In the genomic region with DNA sequence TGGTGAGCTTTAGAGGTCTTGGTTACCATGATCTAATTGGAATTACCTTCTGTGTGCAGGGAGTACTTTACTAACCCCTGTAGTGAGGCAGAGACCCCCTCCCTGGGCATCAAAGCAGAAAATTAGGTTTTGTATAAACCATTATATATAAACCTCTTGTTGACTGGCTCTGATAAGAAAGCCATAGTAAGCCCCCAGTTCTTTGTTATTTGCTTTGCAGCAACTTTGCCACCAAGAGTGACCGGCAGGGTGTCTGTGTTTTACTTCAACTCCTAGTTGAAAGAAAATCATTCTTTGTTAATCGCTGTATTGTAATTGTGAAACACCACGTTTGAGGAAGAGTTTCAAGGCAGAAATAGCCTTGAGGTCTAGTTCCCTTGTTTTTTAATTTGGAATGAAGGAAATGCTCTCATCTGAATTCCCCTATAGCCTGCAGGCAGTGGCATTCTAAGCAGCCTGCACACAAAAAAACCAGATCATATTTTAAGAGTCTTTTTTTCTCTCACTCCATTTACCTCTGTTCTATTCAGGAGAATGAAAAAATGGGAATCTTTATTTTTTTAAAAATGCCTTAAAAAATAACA, we compare ENCODE assay signal across 28 cellular contexts.
A peak's percentile ranks its signal among the peaks of the same experiment; 100 is the strongest.
DNase-seq lines count a peak whose midpoint lies in the region; ATAC-seq and TF ChIP-seq lines count a peak whose summit lies in the region.
"Had no signal": no experiment of that assay in that cellular context is flagged by ENCODE, and none has a peak within 500 bp of the region (broad histone marks: within the 10 kb centered on the region; RNA-seq: fewer than 3 reads in every experiment).

No MANE protein-coding gene starts in this region.

- peaks cover 4% of the 10 kb centered on the region for H3K27me3 Mint-ChIP-seq in endodermal cell (ENCODE audit: insufficient read depth)
- no peaks in the 10 kb centered on the region for H3K27me3 Mint-ChIP-seq in CD8-positive, alpha-beta memory T cell
- H3K27me3 Mint-ChIP-seq: activated naive CD4-positive, alpha-beta T cell treated with anti-CD3 and anti-CD28 coated beads, Interleukin-2, amount 10 ng/mL, durations not matched to agents 7 days and 5 days had no signal

- no peaks in the 10 kb centered on the region for H3K36me3 ChIP-seq in HUES64 (ENCODE audit: insufficient read depth, low read length)
- H3K36me3 ChIP-seq in endodermal cell (ENCODE audit: control insufficient read depth, insufficient read depth, low read length): no peaks in the 10 kb centered on the region
- H3K36me3 ChIP-seq in mesendoderm (ENCODE audit: control insufficient read depth, insufficient read depth, low read length): no peaks in the 10 kb centered on the region
- H3K36me3 ChIP-seq in PC-3 (ENCODE audit: low read depth, low read length): no peaks in the 10 kb centered on the region
- H3K36me3 ChIP-seq in CD8-positive, alpha-beta memory T cell (ENCODE audit: insufficient read depth, low read length): no peaks in the 10 kb centered on the region
- H3K36me3 ChIP-seq: right atrium auricular region, stomach had no signal

- CTCF ChIA-PET in PC-3 (lab: Charles Lee): no interaction called here
- CTCF ChIA-PET in CD8-positive, alpha-beta memory T cell (lab: Charles Lee): no interaction called here

- H3K4ac ChIP-seq in mesendoderm (ENCODE audit: low read depth, low read length): no peak overlapping the region

- H3K4me2 ChIP-seq in mesendoderm (ENCODE audit: low read length): no peak overlapping the region
- no peak overlapping the region for H3K4me2 ChIP-seq in PC-3 (ENCODE audit: low read length)
- H3K4me2 ChIP-seq: hepatocyte had no signal

- H3K4me1 ChIP-seq in HUES64 (ENCODE audit: insufficient read depth, low read length): peaks cover 34% of the 10 kb centered on the region
- peaks cover 19% of the 10 kb centered on the region for H3K4me1 ChIP-seq in endodermal cell (ENCODE audit: control insufficient read depth, insufficient read depth, low read length)
- peaks cover 13% of the 10 kb centered on the region for H3K4me1 ChIP-seq in mesendoderm (ENCODE audit: control insufficient read depth, low read depth, low read length)
- H3K4me1 ChIP-seq in PC-3 (ENCODE audit: insufficient read depth, low read length): peaks cover 34% of the 10 kb centered on the region
- no peaks in the 10 kb centered on the region for H3K4me1 ChIP-seq in CD8-positive, alpha-beta memory T cell (ENCODE audit: insufficient read depth, low read length)
- H3K4me1 ChIP-seq: right atrium auricular region, stomach had no signal

- H3K56ac ChIP-seq in mesendoderm (ENCODE audit: low read length): no peak overlapping the region

- no peak overlapping the region for H2BK120ac ChIP-seq in mesendoderm (ENCODE audit: low read depth, low read length)

- 6% methylated on average over 3 of the region's 3 CpGs for WGBS in HUES64
- 7 to 13% methylated on average over 3 of the region's 3 CpGs for WGBS in endodermal cell (ENCODE audit: insufficient coverage in 1 of 2, insufficient read length in 1 of 2), 2 experiments
- WGBS in mesendoderm (ENCODE audit: extremely low coverage, insufficient coverage, low lambda C conversion rate): no CpG with 5 or more reads among the region's 3 CpGs

- H4K5ac ChIP-seq in mesendoderm (ENCODE audit: low read length): no peak overlapping the region

- POLR2A ChIA-PET in PC-3 (lab: Charles Lee; ENCODE audit: unreplicated experiment): no interaction called here
- POLR2A ChIA-PET in CD8-positive, alpha-beta memory T cell (lab: Charles Lee): no interaction called here

- no peak overlapping the region for H2AFZ ChIP-seq in PC-3 (ENCODE audit: low read length)
- H2AFZ ChIP-seq: hepatocyte had no signal

- H3K27me3 ChIP-seq in HUES64 (ENCODE audit: insufficient read depth, low read length): peaks cover 55% of the 10 kb centered on the region
- H3K27me3 ChIP-seq in endodermal cell (ENCODE audit: control insufficient read depth, insufficient read depth, low read length, poor library complexity, severe bottlenecking): no peaks in the 10 kb centered on the region
- H3K27me3 ChIP-seq in mesendoderm (ENCODE audit: insufficient read depth, low read length, poor library complexity): no peaks in the 10 kb centered on the region
- H3K27me3 ChIP-seq in PC-3 (ENCODE audit: low read length): no peaks in the 10 kb centered on the region
- no peaks in the 10 kb centered on the region for H3K27me3 ChIP-seq in CD8-positive, alpha-beta memory T cell (ENCODE audit: insufficient read depth, low read length, poor library complexity, severe bottlenecking)
- H3K27me3 ChIP-seq: dorsolateral prefrontal cortex, hepatocyte, right atrium auricular region, stomach had no signal

- H3K27ac ChIP-seq in HUES64 (ENCODE audit: low read depth, low read length) (peak overlapping the region; percentile 78; the same call in 1 of the 2 replicates), endodermal cell (ENCODE audit: low read depth, low read length) (no peak overlapping the region), mesendoderm (ENCODE audit: low read depth, low read length) (no peak overlapping the region), PC-3 (ENCODE audit: low read length) (no peak overlapping the region)
- H3K27ac ChIP-seq in CD8-positive, alpha-beta memory T cell (ENCODE audit: low read depth, low read length): no peak overlapping the region
- H3K27ac ChIP-seq: dorsolateral prefrontal cortex, epithelial cell of prostate, hepatocyte, right atrium auricular region, stomach had no signal

- H3K9me3 ChIP-seq in HUES64 (ENCODE audit: insufficient read depth, low read depth, low read length) (no peaks in the 10 kb centered on the region), endodermal cell (ENCODE audit: control insufficient read depth, low read length) (no peaks in the 10 kb centered on the region), PC-3 (ENCODE audit: low read length) (no peaks in the 10 kb centered on the region)
- H3K9me3 ChIP-seq in CD8-positive, alpha-beta memory T cell (ENCODE audit: low read length): no peaks in the 10 kb centered on the region
- H3K9me3 ChIP-seq: right atrium auricular region, stomach had no signal

- H3K9me3 Mint-ChIP-seq in endodermal cell: no peaks in the 10 kb centered on the region
- no peaks in the 10 kb centered on the region for H3K9me3 Mint-ChIP-seq in CD8-positive, alpha-beta memory T cell
- H3K9me3 Mint-ChIP-seq: activated naive CD4-positive, alpha-beta T cell treated with anti-CD3 and anti-CD28 coated beads, Interleukin-2, amount 10 ng/mL, durations not matched to agents 7 days and 5 days; type B pancreatic cell had no signal

- H3K18ac ChIP-seq in mesendoderm (ENCODE audit: low read length): no peak overlapping the region

- H3K36me3 Mint-ChIP-seq in endodermal cell (ENCODE audit: low read depth): no peaks in the 10 kb centered on the region
- H3K36me3 Mint-ChIP-seq in CD8-positive, alpha-beta memory T cell: no peaks in the 10 kb centered on the region
- H3K36me3 Mint-ChIP-seq: activated naive CD4-positive, alpha-beta T cell treated with anti-CD3 and anti-CD28 coated beads, Interleukin-2, amount 10 ng/mL, durations not matched to agents 7 days and 5 days; type B pancreatic cell had no signal

- no peak overlapping the region for H2AK5ac ChIP-seq in mesendoderm (ENCODE audit: low read length)

- TF ChIP-seq CTCF in endodermal cell (conservative IDR thresholded peaks at IDR 0.05) (peak; percentile 57), PC-3 (conservative IDR thresholded peaks at IDR 0.05; ENCODE audit: low read depth, low read length) (no peak)

- H3K9me2 ChIP-seq in PC-3 (replicated peaks; ENCODE audit: low read length): no peaks in the 10 kb centered on the region

- no peaks in the 10 kb centered on the region for H4K20me1 ChIP-seq in PC-3 (ENCODE audit: low read length)

- H2BK15ac ChIP-seq in mesendoderm (replicated peaks; ENCODE audit: low read depth): no peak overlapping the region

- no peak for ATAC-seq in PC-3
- ATAC-seq: activated CD8-positive, alpha-beta T cell treated with anti-CD3 and anti-CD28 coated beads, Interleukin-2, amount 10 ng/mL, durations not matched to agents 7 days and 5 days; left cardiac atrium had no signal

- DNase-seq in EH (ENCODE audit: low read depth): peak; percentile 57
- peak; percentile 74 for DNase-seq in endodermal cell
- DNase-seq in mesendoderm: peak; percentile 71
- DNase-seq in DMS153 treated with DMSO at 0.1 percent for 48 hours (lab: John Stamatoyannopoulos, UW; ENCODE audit: unreplicated experiment): no peak
- no peak for DNase-seq in NCI-H187 treated with DMSO at 0.1 percent for 48 hours (lab: John Stamatoyannopoulos, UW)
- DNase-seq in PC-3: no peak
- DNase-seq in CD8-positive, alpha-beta memory T cell: no peak
- DNase-seq: activated CD4-positive, alpha-beta T cell treated with anti-CD3 and anti-CD28 coated beads for 1 hour; activated CD8-positive, alpha-beta T cell treated with anti-CD3 and anti-CD28 coated beads, Interleukin-2, amount 10 ng/mL, durations not matched to agents 7 days and 5 days; activated naive CD4-positive, alpha-beta T cell treated with anti-CD3 and anti-CD28 coated beads, Interleukin-2, amount 10 ng/mL, durations not matched to agents 7 days and 5 days; activated T-cell treated with anti-CD3 and anti-CD28 coated beads, Interleukin-2, amount 50 U/mL, for 48 hours; anterior cingulate cortex; central memory CD4-positive, alpha-beta T cell; dorsolateral prefrontal cortex; left cardiac atrium; mesenchymal stem cell; NCI-H1930; NCI-H69; OCI-M1; SIG-M5; stimulated activated CD4-positive, alpha-beta T cell treated with anti-CD3 and anti-CD28 coated beads, Interleukin-12 subunit alpha, Interleukin-12 subunit beta, amount 100 ng/mL, for 4 hours; stomach; T-helper 1 cell had no signal

- H3K4me3 Mint-ChIP-seq in endodermal cell: no peak overlapping the region
- no peak overlapping the region for H3K4me3 Mint-ChIP-seq in CD8-positive, alpha-beta memory T cell
- H3K4me3 Mint-ChIP-seq: activated CD8-positive, alpha-beta T cell treated with anti-CD3 and anti-CD28 coated beads, Interleukin-2, amount 10 ng/mL, durations not matched to agents 7 days and 5 days; activated naive CD4-positive, alpha-beta T cell treated with anti-CD3 and anti-CD28 coated beads, Interleukin-2, amount 10 ng/mL, durations not matched to agents 7 days and 5 days; type B pancreatic cell had no signal

- H2BK5ac ChIP-seq in mesendoderm (ENCODE audit: low read length): no peak overlapping the region

- BruUV-seq in PC-3 (replicated peaks; lab: Mats Ljungman, UMichigan): no TSS peak

- H3K4me1 Mint-ChIP-seq in endodermal cell: peaks cover 53% of the 10 kb centered on the region
- H3K4me1 Mint-ChIP-seq in CD8-positive, alpha-beta memory T cell: no peaks in the 10 kb centered on the region
- H3K4me1 Mint-ChIP-seq: activated naive CD4-positive, alpha-beta T cell treated with anti-CD3 and anti-CD28 coated beads, Interleukin-2, amount 10 ng/mL, durations not matched to agents 7 days and 5 days had no signal

- no peak overlapping the region for H3K23ac ChIP-seq in mesendoderm (ENCODE audit: low read length)

- H3K9ac ChIP-seq in HUES64 (ENCODE audit: low read depth, low read length) (no peak overlapping the region), endodermal cell (ENCODE audit: extremely low read depth, low read length, poor library complexity, severe bottlenecking) (no peak overlapping the region), mesendoderm (ENCODE audit: low read length) (no peak overlapping the region), PC-3 (ENCODE audit: low read length) (no peak overlapping the region)

- no peaks in the 10 kb centered on the region for H3K79me1 ChIP-seq in mesendoderm (ENCODE audit: low read length)

- H3K79me2 ChIP-seq in mesendoderm (ENCODE audit: control insufficient read depth, insufficient read depth, low read length) (no peaks in the 10 kb centered on the region), PC-3 (ENCODE audit: low read length) (no peaks in the 10 kb centered on the region)
- H3K79me2 ChIP-seq: hepatocyte had no signal

- H4K8ac ChIP-seq in mesendoderm (ENCODE audit: low read depth, low read length): no peak overlapping the region

- H3K4me3 ChIP-seq in HUES64 (ENCODE audit: low read length) (no peak overlapping the region), endodermal cell (ENCODE audit: low read length) (no peak overlapping the region), mesendoderm (ENCODE audit: low read length) (no peak overlapping the region), PC-3 (ENCODE audit: low read length) (no peak overlapping the region)
- H3K4me3 ChIP-seq in CD8-positive, alpha-beta memory T cell (ENCODE audit: low read length): no peak overlapping the region
- H3K4me3 ChIP-seq: dorsolateral prefrontal cortex, hepatocyte, right atrium auricular region, stomach had no signal

- H3K27ac Mint-ChIP-seq in endodermal cell: no peak overlapping the region
- no peak overlapping the region for H3K27ac Mint-ChIP-seq in CD8-positive, alpha-beta memory T cell
- H3K27ac Mint-ChIP-seq: activated CD8-positive, alpha-beta T cell treated with anti-CD3 and anti-CD28 coated beads, Interleukin-2, amount 10 ng/mL, durations not matched to agents 7 days and 5 days; activated naive CD4-positive, alpha-beta T cell treated with anti-CD3 and anti-CD28 coated beads, Interleukin-2, amount 10 ng/mL, durations not matched to agents 7 days and 5 days; type B pancreatic cell had no signal

- H3F3A ChIP-seq in PC-3 (ENCODE audit: low read length, unreplicated experiment): peaks cover 11% of the 10 kb centered on the region

- intact Hi-C loops in PC-3 (cut with micrococcal nuclease): loop anchor here (5.0 kb wide), 1 partner anchor 98 kb away; no protein-coding TSS in a partner anchor

Comparison
In these comparisons a context has a peak if more than half of its experiments do, and no peak if none do; other contexts are left out.
1. DNase-seq: peak in EH (single experiment), endodermal cell (single experiment) and mesendoderm (single experiment); none in DMS153 treated with DMSO at 0.1 percent for 48 hours (single experiment), NCI-H187 treated with DMSO at 0.1 percent for 48 hours (single experiment), PC-3 (single experiment) and CD8-positive, alpha-beta memory T cell (0 of 5).